21 cellular contexts compared by ENCODE assay signal in the genomic region with DNA sequence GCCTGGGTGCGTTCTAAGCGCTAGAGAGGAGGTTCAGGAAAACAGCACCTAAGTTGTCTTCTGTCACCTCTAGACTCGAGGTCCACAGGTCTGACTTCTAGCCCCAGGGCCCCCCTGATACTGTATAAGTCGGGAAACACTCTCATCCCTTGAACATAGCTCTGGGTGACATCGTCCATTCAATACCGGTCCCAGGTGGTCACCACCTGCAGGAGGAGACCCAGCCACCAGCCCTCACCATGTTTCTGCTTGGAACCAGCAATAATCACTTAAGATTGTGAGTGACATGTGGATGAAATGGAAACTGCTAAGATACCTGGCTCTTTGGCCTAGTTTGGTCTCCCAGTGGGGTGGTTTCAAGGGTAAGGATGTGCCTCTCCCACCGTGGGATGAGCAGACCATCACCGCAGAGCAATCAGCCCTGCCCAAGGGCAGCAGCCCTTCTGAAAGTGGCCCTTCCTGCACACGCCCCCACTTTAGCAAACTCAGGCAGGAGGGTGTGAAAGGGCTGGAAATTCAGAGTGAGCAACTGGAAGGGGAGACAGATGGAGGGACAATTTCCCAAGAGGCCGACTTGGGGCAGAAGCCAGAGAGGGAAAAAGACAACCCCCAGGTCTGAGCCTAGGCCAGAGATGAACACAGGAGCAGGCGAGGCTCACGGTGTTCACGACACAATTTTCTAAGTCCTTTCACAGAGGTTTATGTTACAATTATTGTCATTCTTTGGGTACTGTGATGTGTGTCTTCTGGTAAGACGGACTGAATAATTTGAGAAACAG.
DNase-seq lines count a peak whose midpoint lies in the region; ATAC-seq and TF ChIP-seq lines count a peak whose summit lies in the region.
"Had no signal": no experiment of that assay in that cellular context is flagged by ENCODE, and none has a peak within 500 bp of the region (broad histone marks: within the 10 kb centered on the region; RNA-seq: fewer than 3 reads in every experiment).

No MANE protein-coding gene starts in this region.

- H3K36me3 Mint-ChIP-seq in activated naive CD8-positive, alpha-beta T cell treated with anti-CD3 and anti-CD28 coated beads, Interleukin-2, amount 50 U/mL, for 24 hours (ENCODE audit: low read depth) = peaks cover 2% of the 10 kb centered on the region
- peaks cover 2% of the 10 kb centered on the region for H3K36me3 Mint-ChIP-seq in activated naive CD8-positive, alpha-beta T cell treated with anti-CD3 and anti-CD28 coated beads for 36 hours
- peaks cover 46% of the 10 kb centered on the region for H3K36me3 Mint-ChIP-seq in nephron progenitor cell (ENCODE audit: low read depth)
- no peaks in the 10 kb centered on the region for H3K36me3 Mint-ChIP-seq in chondrocyte (ENCODE audit: low read depth)
- H3K36me3 Mint-ChIP-seq: natural killer cell had no signal

- TF ChIP-seq POLR2A in vagina (IDR thresholded peaks at IDR 0.05) = no peak

- no peaks in the 10 kb centered on the region for H3K9me3 Mint-ChIP-seq in activated naive CD8-positive, alpha-beta T cell treated with anti-CD3 and anti-CD28 coated beads, Interleukin-2, amount 50 U/mL, for 24 hours
- no peaks in the 10 kb centered on the region for H3K9me3 Mint-ChIP-seq in activated naive CD8-positive, alpha-beta T cell treated with anti-CD3 and anti-CD28 coated beads for 36 hours
- H3K9me3 Mint-ChIP-seq in nephron progenitor cell (no peaks in the 10 kb centered on the region), chondrocyte (ENCODE audit: low read depth) (no peaks in the 10 kb centered on the region)
- H3K9me3 Mint-ChIP-seq: activated naive CD4-positive, alpha-beta T cell treated with anti-CD3 and anti-CD28 coated beads for 36 hours; CD8-positive, alpha-beta T cell; natural killer cell; stimulated activated naive CD8-positive, alpha-beta T cell treated with anti-CD3 and anti-CD28 coated beads, Interleukin-15, Interleukin-2, amounts not matched to agents 100 ng/mL and 50 ng/mL, for 24 hours; T-helper 1 cell treated with Interleukin-12 subunit alpha and Interleukin-12 subunit beta and Interleukin-4 antibody, amounts not matched to agents 30 μg/mL and 1 μg/mL, for 36 hours had no signal

- intact Hi-C loops in vagina (cut with DNase I) = loop anchor here (5.0 kb wide), 1 partner anchor 287 kb away; no protein-coding TSS in a partner anchor

- no peak for TF ChIP-seq CTCF in nephron progenitor cell (IDR thresholded peaks at IDR 0.05)
- TF ChIP-seq CTCF in vagina (IDR thresholded peaks at IDR 0.05) = no peak
- no peak for TF ChIP-seq CTCF in chondrocyte (IDR thresholded peaks at IDR 0.05)

- peaks cover 56% of the 10 kb centered on the region for H3K4me1 ChIP-seq in vagina

- H3K27ac ChIP-seq in vagina = peak overlapping the region; percentile 79
- H3K27ac ChIP-seq: gastrocnemius medialis, lower lobe of right lung, thoracic aorta had no signal

- H3K4me3 Mint-ChIP-seq in activated naive CD8-positive, alpha-beta T cell treated with anti-CD3 and anti-CD28 coated beads, Interleukin-2, amount 50 U/mL, for 24 hours = no peak overlapping the region
- H3K4me3 Mint-ChIP-seq in activated naive CD8-positive, alpha-beta T cell treated with anti-CD3 and anti-CD28 coated beads for 36 hours = no peak overlapping the region
- H3K4me3 Mint-ChIP-seq in nephron progenitor cell (no peak overlapping the region), chondrocyte (ENCODE audit: unreplicated experiment) (no peak overlapping the region)
- H3K4me3 Mint-ChIP-seq: activated naive CD4-positive, alpha-beta T cell treated with anti-CD3 and anti-CD28 coated beads for 36 hours; B cell; CD8-positive, alpha-beta T cell; natural killer cell; stimulated activated naive CD8-positive, alpha-beta T cell treated with anti-CD3 and anti-CD28 coated beads, Interleukin-15, Interleukin-2, amounts not matched to agents 100 ng/mL and 50 ng/mL, for 24 hours; T-helper 1 cell treated with Interleukin-12 subunit alpha and Interleukin-12 subunit beta and Interleukin-4 antibody, amounts not matched to agents 30 μg/mL and 1 μg/mL, for 36 hours had no signal

- peaks cover 6% of the 10 kb centered on the region for H3K4me1 Mint-ChIP-seq in activated naive CD8-positive, alpha-beta T cell treated with anti-CD3 and anti-CD28 coated beads, Interleukin-2, amount 50 U/mL, for 24 hours
- H3K4me1 Mint-ChIP-seq in activated naive CD8-positive, alpha-beta T cell treated with anti-CD3 and anti-CD28 coated beads for 36 hours = peaks cover 14% of the 10 kb centered on the region
- H3K4me1 Mint-ChIP-seq in nephron progenitor cell (peaks cover 95% of the 10 kb centered on the region), chondrocyte (ENCODE audit: low read depth) (peaks cover 6% of the 10 kb centered on the region)

- no peak for DNase-seq in activated naive CD8-positive, alpha-beta T cell treated with anti-CD3 and anti-CD28 coated beads, Interleukin-2, amount 50 U/mL, for 24 hours
- no peak for DNase-seq in activated naive CD8-positive, alpha-beta T cell treated with anti-CD3 and anti-CD28 coated beads for 36 hours
- DNase-seq in NCI-H2171 treated with DMSO at 0.1 percent for 48 hours (lab: John Stamatoyannopoulos, UW) = peak; percentile 44
- no peak for DNase-seq in nephron progenitor cell
- DNase-seq in vagina (ENCODE audit: extremely low spot score in 2 of 2) = no peak
- DNase-seq in ecto neural progenitor cell (ENCODE audit: low spot score) = no peak
- no peak for DNase-seq in chondrocyte (ENCODE audit: low spot score)
- DNase-seq in foreskin melanocyte = no peak

- H3K9me3 ChIP-seq in vagina = no peaks in the 10 kb centered on the region
- H3K9me3 ChIP-seq: gastrocnemius medialis, lower lobe of right lung, MG63, mucosa of descending colon, thoracic aorta had no signal

- H3K27me3 ChIP-seq in vagina = no peaks in the 10 kb centered on the region
- H3K27me3 ChIP-seq: gastrocnemius medialis, MG63 had no signal

- peak; percentile 6 for ATAC-seq in activated naive CD8-positive, alpha-beta T cell treated with anti-CD3 and anti-CD28 coated beads, Interleukin-2, amount 50 U/mL, for 24 hours

- no peak overlapping the region for H3K4me3 ChIP-seq in vagina
- H3K4me3 ChIP-seq: gastrocnemius medialis, GM12878, lower lobe of right lung, MG63, mucosa of descending colon, smooth muscle cell, thoracic aorta had no signal

- H3K36me3 ChIP-seq in vagina = no peaks in the 10 kb centered on the region
- H3K36me3 ChIP-seq: gastrocnemius medialis, lower lobe of right lung, MG63, thoracic aorta had no signal

- no peaks in the 10 kb centered on the region for H3K27me3 Mint-ChIP-seq in activated naive CD8-positive, alpha-beta T cell treated with anti-CD3 and anti-CD28 coated beads, Interleukin-2, amount 50 U/mL, for 24 hours
- H3K27me3 Mint-ChIP-seq in activated naive CD8-positive, alpha-beta T cell treated with anti-CD3 and anti-CD28 coated beads for 36 hours = no peaks in the 10 kb centered on the region
- peaks cover 2% of the 10 kb centered on the region for H3K27me3 Mint-ChIP-seq in nephron progenitor cell (ENCODE audit: low read depth, poor library complexity)
- H3K27me3 Mint-ChIP-seq in chondrocyte (ENCODE audit: low read depth) = no peaks in the 10 kb centered on the region
- H3K27me3 Mint-ChIP-seq: B cell; stimulated activated naive CD8-positive, alpha-beta T cell treated with anti-CD3 and anti-CD28 coated beads, Interleukin-15, Interleukin-2, amounts not matched to agents 100 ng/mL and 50 ng/mL, for 24 hours had no signal

- H3K27ac Mint-ChIP-seq in activated naive CD8-positive, alpha-beta T cell treated with anti-CD3 and anti-CD28 coated beads, Interleukin-2, amount 50 U/mL, for 24 hours = no peak overlapping the region
- no peak overlapping the region for H3K27ac Mint-ChIP-seq in activated naive CD8-positive, alpha-beta T cell treated with anti-CD3 and anti-CD28 coated beads for 36 hours
- H3K27ac Mint-ChIP-seq in nephron progenitor cell = peak overlapping the region; percentile 96
- H3K27ac Mint-ChIP-seq in chondrocyte (ENCODE audit: unreplicated experiment) = no peak overlapping the region
- H3K27ac Mint-ChIP-seq: activated naive CD4-positive, alpha-beta T cell treated with anti-CD3 and anti-CD28 coated beads for 36 hours; B cell; CD8-positive, alpha-beta T cell; natural killer cell; stimulated activated naive CD8-positive, alpha-beta T cell treated with anti-CD3 and anti-CD28 coated beads, Interleukin-15, Interleukin-2, amounts not matched to agents 100 ng/mL and 50 ng/mL, for 24 hours; T-helper 1 cell treated with Interleukin-12 subunit alpha and Interleukin-12 subunit beta and Interleukin-4 antibody, amounts not matched to agents 30 μg/mL and 1 μg/mL, for 36 hours had no signal
